Comparison of ENCODE assay signal across 16 cellular contexts in the genomic region with DNA sequence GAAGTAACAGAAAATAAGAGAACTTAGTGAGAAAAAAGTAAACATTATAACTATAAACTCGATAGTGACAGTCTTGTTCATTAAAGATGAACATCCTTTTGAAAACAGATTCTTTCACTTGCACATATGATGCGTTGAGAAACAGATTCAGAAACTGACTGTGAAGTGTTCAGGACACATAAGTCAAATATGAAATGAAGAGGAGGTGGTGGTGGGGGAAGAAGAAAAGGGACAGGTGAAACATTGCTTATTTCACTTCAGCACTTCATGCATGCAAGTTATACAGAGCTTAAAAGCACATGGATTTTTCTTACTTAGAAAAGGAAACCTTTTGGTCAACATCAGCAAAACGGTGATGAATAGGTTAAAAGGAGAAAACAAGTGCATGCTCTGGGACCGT. TPM values are rescaled to one million over a fixed set of nuclear protein-coding genes. Genes with fewer than 3 reads are reported as not detected.
DNase-seq lines count a peak whose midpoint lies in the region; ATAC-seq lines count a peak whose summit lies in the region.
"Had no signal": no experiment of that assay in that cellular context is flagged by ENCODE, and none has a peak within 500 bp of the region (broad histone marks: within the 10 kb centered on the region; RNA-seq: fewer than 3 reads in every experiment).

No MANE protein-coding gene starts in this region.

- peak overlapping the region; percentile 73 for H3K27ac Mint-ChIP-seq in activated CD4-positive, alpha-beta T cell treated with anti-CD3 and anti-CD28 coated beads for 36 hours
- H3K27ac Mint-ChIP-seq in activated naive CD4-positive, alpha-beta T cell treated with anti-CD3 and anti-CD28 coated beads, Interleukin-2, amount 10 ng/mL, durations not matched to agents 7 days and 5 days = peak overlapping the region; percentile 22
- H3K27ac Mint-ChIP-seq in activated naive CD8-positive, alpha-beta T cell treated with anti-CD3 and anti-CD28 coated beads for 36 hours = peak overlapping the region; percentile 87
- peak overlapping the region in 1 of 2 donors; percentile 59 for H3K27ac Mint-ChIP-seq in stimulated activated naive CD8-positive, alpha-beta T cell treated with anti-CD3 and anti-CD28 coated beads, Interleukin-15, amount 100 ng/mL, for 72 hours

- ATAC-seq in activated CD4-positive, alpha-beta T cell treated with anti-CD3 and anti-CD28 coated beads for 36 hours = peak; percentile 37
- peak; percentile 21 for ATAC-seq in stimulated activated naive CD8-positive, alpha-beta T cell treated with anti-CD3 and anti-CD28 coated beads, Interleukin-15, amount 100 ng/mL, for 72 hours
- ATAC-seq: HepG2 had no signal

- H3K27me3 Mint-ChIP-seq in activated CD4-positive, alpha-beta T cell treated with anti-CD3 and anti-CD28 coated beads for 36 hours = no peaks in the 10 kb centered on the region
- no peaks in the 10 kb centered on the region for H3K27me3 Mint-ChIP-seq in activated naive CD4-positive, alpha-beta T cell treated with anti-CD3 and anti-CD28 coated beads, Interleukin-2, amount 10 ng/mL, durations not matched to agents 7 days and 5 days
- H3K27me3 Mint-ChIP-seq in activated naive CD8-positive, alpha-beta T cell treated with anti-CD3 and anti-CD28 coated beads for 36 hours = no peaks in the 10 kb centered on the region
- H3K27me3 Mint-ChIP-seq in stimulated activated naive CD8-positive, alpha-beta T cell treated with anti-CD3 and anti-CD28 coated beads, Interleukin-15, amount 100 ng/mL, for 72 hours = no peaks in the 10 kb centered on the region
- H3K27me3 Mint-ChIP-seq: CD4-positive, alpha-beta memory T cell had no signal

- POLR2A ChIA-PET in activated CD4-positive, alpha-beta T cell treated with anti-CD3 and anti-CD28 coated beads for 36 hours (lab: Charles Lee) = no interaction called here

- DNase-seq in activated CD4-positive, alpha-beta T cell treated with anti-CD3 and anti-CD28 coated beads for 36 hours = no peak
- no peak for DNase-seq in activated CD4-positive, alpha-beta T cell treated with anti-CD3 and anti-CD28 coated beads, Interleukin-2, amount 50 U/mL, for 1 hour
- DNase-seq in activated naive CD4-positive, alpha-beta T cell treated with anti-CD3 and anti-CD28 coated beads, Interleukin-2, amount 10 ng/mL, durations not matched to agents 7 days and 5 days = no peak
- DNase-seq in activated naive CD4-positive, alpha-beta T cell treated with anti-CD3 and anti-CD28 coated beads, Interleukin-2, amount 50 U/mL, for 16 hours = no peak
- DNase-seq in activated naive CD8-positive, alpha-beta T cell treated with anti-CD3 and anti-CD28 coated beads for 36 hours = no peak
- no peak for DNase-seq in stimulated activated naive CD8-positive, alpha-beta T cell treated with anti-CD3 and anti-CD28 coated beads, Interleukin-15, amount 100 ng/mL, for 72 hours
- DNase-seq in NCI-H1105 (lab: John Stamatoyannopoulos, UW) (no peak), glomerular visceral epithelial cell (ENCODE audit: extremely low spot score) (no peak)
- DNase-seq: 8988T; CD4-positive, alpha-beta memory T cell; H7; NCI-H1048; NCI-H146; NCI-H524; Peyer's patch had no signal

- peaks cover 42% of the 10 kb centered on the region for H3K36me3 Mint-ChIP-seq in activated CD4-positive, alpha-beta T cell treated with anti-CD3 and anti-CD28 coated beads for 36 hours (ENCODE audit: low read depth)
- H3K36me3 Mint-ChIP-seq in activated naive CD4-positive, alpha-beta T cell treated with anti-CD3 and anti-CD28 coated beads, Interleukin-2, amount 10 ng/mL, durations not matched to agents 7 days and 5 days = peaks cover 62% of the 10 kb centered on the region
- peaks cover 60% of the 10 kb centered on the region for H3K36me3 Mint-ChIP-seq in activated naive CD8-positive, alpha-beta T cell treated with anti-CD3 and anti-CD28 coated beads for 36 hours

- H3K9me3 Mint-ChIP-seq in activated CD4-positive, alpha-beta T cell treated with anti-CD3 and anti-CD28 coated beads for 36 hours (ENCODE audit: low read depth) = no peaks in the 10 kb centered on the region
- H3K9me3 Mint-ChIP-seq in activated naive CD4-positive, alpha-beta T cell treated with anti-CD3 and anti-CD28 coated beads, Interleukin-2, amount 10 ng/mL, durations not matched to agents 7 days and 5 days = no peaks in the 10 kb centered on the region
- no peaks in the 10 kb centered on the region for H3K9me3 Mint-ChIP-seq in activated naive CD8-positive, alpha-beta T cell treated with anti-CD3 and anti-CD28 coated beads for 36 hours
- H3K9me3 Mint-ChIP-seq in stimulated activated naive CD8-positive, alpha-beta T cell treated with anti-CD3 and anti-CD28 coated beads, Interleukin-15, amount 100 ng/mL, for 72 hours = no peaks in the 10 kb centered on the region

- peaks cover 75% of the 10 kb centered on the region for H3K4me1 Mint-ChIP-seq in activated CD4-positive, alpha-beta T cell treated with anti-CD3 and anti-CD28 coated beads for 36 hours
- H3K4me1 Mint-ChIP-seq in activated naive CD4-positive, alpha-beta T cell treated with anti-CD3 and anti-CD28 coated beads, Interleukin-2, amount 10 ng/mL, durations not matched to agents 7 days and 5 days = peaks cover 42% of the 10 kb centered on the region
- peaks cover 75% of the 10 kb centered on the region for H3K4me1 Mint-ChIP-seq in activated naive CD8-positive, alpha-beta T cell treated with anti-CD3 and anti-CD28 coated beads for 36 hours
- peaks cover 87% of the 10 kb centered on the region for H3K4me1 Mint-ChIP-seq in stimulated activated naive CD8-positive, alpha-beta T cell treated with anti-CD3 and anti-CD28 coated beads, Interleukin-15, amount 100 ng/mL, for 72 hours

- intact Hi-C loops in activated CD4-positive, alpha-beta T cell treated with anti-CD3 and anti-CD28 coated beads for 36 hours (cut with DNase I, micrococcal nuclease) = loop anchor here in 1 of 2 experiments (1.0 kb wide), 1 partner anchor 30 kb away; no protein-coding TSS in a partner anchor

- CTCF ChIA-PET in activated CD4-positive, alpha-beta T cell treated with anti-CD3 and anti-CD28 coated beads for 36 hours (lab: Charles Lee) = interaction anchor here (2.2 to 2.8 kb wide), 2 partner anchors 47 to 55 kb away, joined by 9 to 17 read pairs; no protein-coding TSS in a partner anchor
- CTCF ChIA-PET in activated naive CD4-positive, alpha-beta T cell treated with anti-CD3 and anti-CD28 coated beads, Interleukin-2, amount 10 ng/mL, durations not matched to agents 7 days and 5 days (lab: Charles Lee) = no interaction called here

- no peak overlapping the region for H3K4me3 Mint-ChIP-seq in activated CD4-positive, alpha-beta T cell treated with anti-CD3 and anti-CD28 coated beads for 36 hours
- H3K4me3 Mint-ChIP-seq in activated naive CD4-positive, alpha-beta T cell treated with anti-CD3 and anti-CD28 coated beads, Interleukin-2, amount 10 ng/mL, durations not matched to agents 7 days and 5 days = no peak overlapping the region
- H3K4me3 Mint-ChIP-seq in activated naive CD8-positive, alpha-beta T cell treated with anti-CD3 and anti-CD28 coated beads for 36 hours = peak overlapping the region; percentile 8
- peak overlapping the region; percentile 57 to 61 for H3K4me3 Mint-ChIP-seq in stimulated activated naive CD8-positive, alpha-beta T cell treated with anti-CD3 and anti-CD28 coated beads, Interleukin-15, amount 100 ng/mL, for 72 hours

RNA-seq across cellular contexts. Expression of a gene that starts 42.5 kb away (rescaled TPM):
- total RNA-seq in activated CD4-positive, alpha-beta T cell treated with anti-CD3 and anti-CD28 coated beads for 36 hours = 10 to 100 TPM; 48.8 to 59.5 TPM
- total RNA-seq in activated naive CD8-positive, alpha-beta T cell treated with anti-CD3 and anti-CD28 coated beads for 36 hours = 10 to 100 TPM; 80.6 to 81.0 TPM
- total RNA-seq: HepG2 had no signal

Comparison
In these comparisons a context has a peak if more than half of its experiments do, and no peak if none do; other contexts are left out.
1. H3K4me3 Mint-ChIP-seq: peak in activated naive CD8-positive, alpha-beta T cell treated with anti-CD3 and anti-CD28 coated beads for 36 hours (single experiment) and stimulated activated naive CD8-positive, alpha-beta T cell treated with anti-CD3 and anti-CD28 coated beads, Interleukin-15, amount 100 ng/mL, for 72 hours (2 of 2); none in activated CD4-positive, alpha-beta T cell treated with anti-CD3 and anti-CD28 coated beads for 36 hours (single experiment) and activated naive CD4-positive, alpha-beta T cell treated with anti-CD3 and anti-CD28 coated beads, Interleukin-2, amount 10 ng/mL, durations not matched to agents 7 days and 5 days (single experiment).